In the genomic region with DNA sequence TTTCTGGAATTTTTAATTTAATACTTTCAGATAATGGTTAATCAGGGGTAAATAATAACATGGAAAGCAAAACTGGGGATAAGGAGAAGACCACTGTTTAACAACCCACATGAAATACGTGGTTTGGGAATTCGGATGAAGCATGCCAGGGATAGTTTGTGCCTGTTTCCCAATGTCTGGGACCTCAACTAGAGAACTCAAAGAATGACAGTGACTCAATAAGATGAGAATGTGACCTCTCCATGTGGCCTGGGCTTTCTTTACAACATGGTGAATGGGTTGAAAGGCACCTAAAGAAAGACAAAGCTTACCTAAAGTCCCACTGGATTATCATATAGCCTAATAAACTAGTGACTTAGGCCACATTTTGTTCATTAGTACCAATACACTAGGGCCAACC, we compare ENCODE assay signal across 17 cellular contexts.
"Had no signal": no experiment of that assay in that cellular context is flagged by ENCODE, and none has a peak within 500 bp of the region (broad histone marks: within the 10 kb centered on the region; RNA-seq: fewer than 3 reads in every experiment).

No MANE protein-coding gene starts in this region.

- ATAC-seq: heart right ventricle, natural killer cell had no signal

- DNase-seq: cortex of kidney; dorsolateral prefrontal cortex; effector CD8-positive, alpha-beta T cell; heart right ventricle; hypothalamus; natural killer cell; nucleus accumbens; ovary; sigmoid colon; stimulated activated CD4-positive, alpha-beta T cell treated with anti-CD3 and anti-CD28 coated beads, Interleukin-2, amount 100 ng/mL, for 24 hours; stimulated activated CD4-positive, alpha-beta T cell treated with anti-CD3 and anti-CD28 coated beads, Interleukin-4, amount 100 ng/mL, for 4 hours; stimulated activated naive CD4-positive, alpha-beta T cell; stomach; substantia nigra; uterus had no signal

- H3K36me3 ChIP-seq: heart right ventricle, ovary, right atrium auricular region, sigmoid colon, stomach, uterus had no signal

- H3K4me1 ChIP-seq: heart right ventricle, right atrium auricular region, sigmoid colon, stomach, uterus had no signal

- H3K9me3 ChIP-seq: right atrium auricular region, sigmoid colon, uterus had no signal

- H3K27me3 ChIP-seq: dorsolateral prefrontal cortex, heart right ventricle, ovary, right atrium auricular region, sigmoid colon, stomach, uterus had no signal

- H3K4me3 ChIP-seq: dorsolateral prefrontal cortex, heart right ventricle, ovary, right atrium auricular region, sigmoid colon, skin epidermis, stomach, uterus had no signal

- H3K27ac ChIP-seq: dorsolateral prefrontal cortex, heart right ventricle, ovary, right atrium auricular region, sigmoid colon, skin epidermis, stomach, uterus had no signal
